In the genomic region with DNA sequence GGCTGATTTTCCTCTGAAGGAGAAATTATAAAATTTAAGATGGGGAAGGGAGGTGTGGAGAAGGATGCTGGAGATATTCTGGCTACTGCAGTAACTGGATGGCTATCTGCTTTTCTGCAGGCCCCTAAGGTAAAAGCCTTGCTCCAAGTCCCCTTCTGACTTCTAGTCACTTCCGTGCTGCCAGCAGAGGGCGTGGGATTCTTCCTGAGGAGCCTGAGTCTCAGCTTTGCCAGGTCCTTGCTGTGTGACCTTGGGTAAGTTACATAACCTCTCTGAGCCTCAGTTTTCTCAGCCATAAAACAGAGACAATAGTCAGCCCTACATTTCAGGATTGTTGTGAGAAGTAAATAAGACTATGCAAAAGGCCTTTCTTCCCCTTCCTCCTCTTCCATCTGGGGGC, we compare ENCODE assay signal across 8 cellular contexts. TPM values are rescaled to one million over a fixed set of nuclear protein-coding genes. Genes with fewer than 3 reads are reported as not detected.
A peak's percentile ranks its signal among the peaks of the same experiment; 100 is the strongest.
DNase-seq lines count a peak whose midpoint lies in the region; ATAC-seq and TF ChIP-seq lines count a peak whose summit lies in the region.

No MANE protein-coding gene starts in this region.

- ATAC-seq in GM18498 (IDR thresholded peaks at IDR 0.05; ENCODE audit: unreplicated experiment): no peak
- no peak for ATAC-seq in GM19395 (IDR thresholded peaks at IDR 0.05; ENCODE audit: unreplicated experiment)
- ATAC-seq in HG02798 (IDR thresholded peaks at IDR 0.05; ENCODE audit: poor library complexity, unreplicated experiment): no peak
- no peak for ATAC-seq in left lobe of liver

- H3K4me3 ChIP-seq in fibroblast of mammary gland (ENCODE audit: control insufficient read depth, low read depth, low read length): no peak overlapping the region

- DNase-seq in stimulated activated CD4-positive, alpha-beta T cell treated with anti-CD3 and anti-CD28 coated beads, Interleukin-12 subunit alpha, Interleukin-12 subunit beta, amount 100 ng/mL, for 4 hours: peak; percentile 10
- DNase-seq in stimulated activated CD4-positive, alpha-beta T cell treated with anti-CD3 and anti-CD28 coated beads, Interleukin-4, amount 100 ng/mL, for 4 hours: no peak
- DNase-seq in RKO (ENCODE audit: low spot score) (peak; percentile 54), fibroblast of mammary gland (ENCODE audit: low read depth) (peak; percentile 41), left lobe of liver (ENCODE audit: low spot score) (no peak)

- TF ChIP-seq CTCF in fibroblast of mammary gland (conservative IDR thresholded peaks at IDR 0.05; ENCODE audit: control insufficient read depth, insufficient read depth, low read depth, low read length): peak; percentile 49

RNA-seq across cellular contexts. Expression of gene TMEM220, which starts 24.3 kb away (rescaled TPM):
- total RNA-seq in left lobe of liver: 42.7 TPM

RNA-seq across cellular contexts. Expression of gene TMEM238L, which starts 49.8 kb away (rescaled TPM):
- not detected for total RNA-seq in left lobe of liver

RNA-seq across cellular contexts. Expression of gene ADPRM, which starts 56.7 kb away (rescaled TPM):
- total RNA-seq in left lobe of liver: 3.9 TPM

RNA-seq across cellular contexts. Expression of gene SCO1, which starts 56.8 kb away (rescaled TPM):
- 30.6 TPM for total RNA-seq in left lobe of liver

Comparison
In these comparisons a context has a peak if more than half of its experiments do, and no peak if none do; other contexts are left out.
1. DNase-seq: peak in stimulated activated CD4-positive, alpha-beta T cell treated with anti-CD3 and anti-CD28 coated beads, Interleukin-12 subunit alpha, Interleukin-12 subunit beta, amount 100 ng/mL, for 4 hours (single experiment), RKO (single experiment) and fibroblast of mammary gland (single experiment); none in stimulated activated CD4-positive, alpha-beta T cell treated with anti-CD3 and anti-CD28 coated beads, Interleukin-4, amount 100 ng/mL, for 4 hours (0 of 2) and left lobe of liver (single experiment).